Comparison of ENCODE assay signal across 22 cellular contexts in genomic region chrX:29397506-29397905, GRCh38.
A peak's percentile ranks its signal among the peaks of the same experiment; 100 is the strongest.
DNase-seq lines count a peak whose midpoint lies in the region; ATAC-seq and TF ChIP-seq lines count a peak whose summit lies in the region.
"Had no signal": no experiment of that assay in that cellular context is flagged by ENCODE, and none has a peak within 500 bp of the region (broad histone marks: within the 10 kb centered on the region; RNA-seq: fewer than 3 reads in every experiment).

No MANE protein-coding gene starts in this region.

- H3K4me3 ChIP-seq in astrocyte of the cerebellum (ENCODE audit: low read depth, low read length) (no peak overlapping the region), foreskin fibroblast (ENCODE audit: low read depth in 1 of 2, low read length in 2 of 2) (no peak overlapping the region)
- H3K4me3 ChIP-seq: BLaER1, skin epidermis, tibial nerve had no signal

- DNase-seq in GM04504 (ENCODE audit: low read depth) (peak; percentile 9), astrocyte of the cerebellum (ENCODE audit: low read depth) (peak; percentile 71), foreskin fibroblast (peak; percentile 7 to 34), stromal cell of bone marrow (ENCODE audit: low read depth) (peak; percentile 8), cortex of kidney (lab: John Stamatoyannopoulos, UW) (no peak)
- DNase-seq: activated CD4-positive, alpha-beta T cell treated with anti-CD3 and anti-CD28 coated beads for 4 hours; activated CD8-positive, alpha-beta memory T cell treated with anti-CD3 and anti-CD28 coated beads, Interleukin-2, amount 10 ng/mL, durations not matched to agents 7 days and 5 days; activated naive CD8-positive, alpha-beta T cell treated with anti-CD3 and anti-CD28 coated beads, Interleukin-2, amount 10 ng/mL, durations not matched to agents 7 days and 5 days; Caco-2; dermis blood vessel endothelial cell; midbrain; NCI-H2171; NCI-H526 treated with DMSO at 0.1 percent for 48 hours; OCI-M1; SHP77; stimulated activated naive CD8-positive, alpha-beta T cell treated with anti-CD3 and anti-CD28 coated beads, Interleukin-15, Interleukin-2, amounts not matched to agents 100 U/mL and 50 U/mL, for 24 hours had no signal

- no peak for ATAC-seq in HG03354 (IDR thresholded peaks at IDR 0.05; ENCODE audit: poor library complexity, severe bottlenecking, unreplicated experiment)
- ATAC-seq in GM19351 (IDR thresholded peaks at IDR 0.05; ENCODE audit: unreplicated experiment), result no peak
- ATAC-seq: activated CD8-positive, alpha-beta memory T cell treated with anti-CD3 and anti-CD28 coated beads, Interleukin-2, amount 10 ng/mL, durations not matched to agents 7 days and 5 days; left lobe of liver; stimulated activated naive CD8-positive, alpha-beta T cell treated with anti-CD3 and anti-CD28 coated beads, Interleukin-15, Interleukin-2, amounts not matched to agents 100 U/mL and 50 U/mL, for 24 hours had no signal

- in situ Hi-C loops in astrocyte of the cerebellum (cut with HindIII; ENCODE audit: low sequenced_read_pairs), result no loop called here

- TF ChIP-seq CTCF in astrocyte of the cerebellum (IDR thresholded peaks at IDR 0.05; ENCODE audit: low read depth, low read length, missing control alignments) (no peak), foreskin fibroblast (IDR thresholded peaks at IDR 0.05; ENCODE audit: low read depth, low read length) (no peak)
